ENCODE assay signal across 10 cellular contexts in genomic region chr10:103476046-103476768, GRCh38. TPM values are rescaled to one million over a fixed set of nuclear protein-coding genes. Genes with fewer than 3 reads are reported as not detected.
DNase-seq lines count a peak whose midpoint lies in the region; ATAC-seq and TF ChIP-seq lines count a peak whose summit lies in the region.
"Had no signal": no experiment of that assay in that cellular context is flagged by ENCODE, and none has a peak within 500 bp of the region (broad histone marks: within the 10 kb centered on the region; RNA-seq: fewer than 3 reads in every experiment).

No MANE protein-coding gene starts in this region.

- H3K4me3 ChIP-seq in foreskin fibroblast (ENCODE audit: low read depth in 1 of 2, low read length in 2 of 2) = no peak overlapping the region
- no peak overlapping the region for H3K4me3 ChIP-seq in CD8-positive, alpha-beta T cell (ENCODE audit: low read depth, low read length)
- H3K4me3 ChIP-seq in breast epithelium = no peak overlapping the region
- H3K4me3 ChIP-seq: body of pancreas had no signal

- TF ChIP-seq POLR2A in breast epithelium (IDR thresholded peaks at IDR 0.05) = no peak

- H3K9me3 ChIP-seq in CD8-positive, alpha-beta T cell (ENCODE audit: low read length) = no peaks in the 10 kb centered on the region
- no peaks in the 10 kb centered on the region for H3K9me3 ChIP-seq in breast epithelium
- H3K9me3 ChIP-seq: body of pancreas had no signal

- DNase-seq in CD14-positive monocyte (ENCODE audit: low spot score) (no peak), OCI-M1 (lab: John Stamatoyannopoulos, UW) (peak; percentile 57), foreskin fibroblast (no peak), RKO (ENCODE audit: low spot score) (no peak), NCI-H1105 (lab: John Stamatoyannopoulos, UW) (no peak), breast epithelium (ENCODE audit: low spot score in 2 of 2) (no peak)
- DNase-seq in CD8-positive, alpha-beta T cell = no peak
- DNase-seq: body of pancreas, SW 1271 had no signal

- H3K4me1 Mint-ChIP-seq in CD14-positive monocyte = peaks cover 26% of the 10 kb centered on the region
- peaks cover 13% of the 10 kb centered on the region for H3K4me1 Mint-ChIP-seq in CD8-positive, alpha-beta T cell (ENCODE audit: low read depth)

- CTCF ChIA-PET in CD8-positive, alpha-beta T cell (lab: Charles Lee) = interaction anchor here (1.3 to 8.7 kb wide), 4 partner anchors 9 to 59 kb away, joined by 5 to 102 read pairs (median 12); no protein-coding TSS in a partner anchor

- peak; percentile 25 for TF ChIP-seq CTCF in CD14-positive monocyte (IDR thresholded peaks at IDR 0.05)
- TF ChIP-seq CTCF in foreskin fibroblast (IDR thresholded peaks at IDR 0.05; ENCODE audit: low read depth, low read length) = peak; percentile 12
- TF ChIP-seq CTCF in CD8-positive, alpha-beta T cell (IDR thresholded peaks at IDR 0.05) = no peak
- no peak for TF ChIP-seq CTCF in breast epithelium (IDR thresholded peaks at IDR 0.05)

- H3K27me3 ChIP-seq in CD8-positive, alpha-beta T cell (ENCODE audit: insufficient read depth, low read length) = no peaks in the 10 kb centered on the region
- H3K27me3 ChIP-seq in breast epithelium = no peaks in the 10 kb centered on the region
- H3K27me3 ChIP-seq: body of pancreas had no signal

- no peak overlapping the region for H3K27ac ChIP-seq in CD8-positive, alpha-beta T cell (ENCODE audit: low read depth, low read length)
- no peak overlapping the region for H3K27ac ChIP-seq in breast epithelium
- H3K27ac ChIP-seq: body of pancreas had no signal

- peaks cover 18% of the 10 kb centered on the region for H3K4me1 ChIP-seq in CD8-positive, alpha-beta T cell (ENCODE audit: insufficient read depth, low read length)
- no peaks in the 10 kb centered on the region for H3K4me1 ChIP-seq in breast epithelium

- peaks cover 0 to 3% (median 0%) of the 10 kb centered on the region in 3 donors for H3K27me3 Mint-ChIP-seq in CD14-positive monocyte (ENCODE audit: low read depth in 3 of 3)
- no peaks in the 10 kb centered on the region for H3K27me3 Mint-ChIP-seq in CD8-positive, alpha-beta T cell (ENCODE audit: low read depth)

- POLR2A ChIA-PET in CD8-positive, alpha-beta T cell (lab: Charles Lee) = interaction anchor here (0.5 to 1.0 kb wide), 2 partner anchors 24 to 343 kb away, joined by 3 read pairs; partner anchors contain the start of gene CALHM2

- peaks cover 0 to 2% (median 0%) of the 10 kb centered on the region in 7 donors for H3K9me3 Mint-ChIP-seq in CD14-positive monocyte
- H3K9me3 Mint-ChIP-seq in CD8-positive, alpha-beta T cell = no peaks in the 10 kb centered on the region

- H3K36me3 Mint-ChIP-seq in CD14-positive monocyte = peaks cover 0 to 2% of the 10 kb centered on the region in 2 donors
- H3K36me3 Mint-ChIP-seq in CD8-positive, alpha-beta T cell = no peaks in the 10 kb centered on the region

- peak; percentile 45 for ATAC-seq in GM21447 (IDR thresholded peaks at IDR 0.05; ENCODE audit: unreplicated experiment)
- ATAC-seq in CD8-positive, alpha-beta T cell = no peak
- ATAC-seq: body of pancreas had no signal

- H3K4me3 Mint-ChIP-seq in CD14-positive monocyte = no peak overlapping the region
- no peak overlapping the region for H3K4me3 Mint-ChIP-seq in CD8-positive, alpha-beta T cell

- no peaks in the 10 kb centered on the region for H3K36me3 ChIP-seq in CD8-positive, alpha-beta T cell (ENCODE audit: insufficient read depth, low read length)
- no peaks in the 10 kb centered on the region for H3K36me3 ChIP-seq in breast epithelium

- H3K27ac Mint-ChIP-seq in CD14-positive monocyte = peak overlapping the region in 1 of 7 donors; percentile 14
- H3K27ac Mint-ChIP-seq in CD8-positive, alpha-beta T cell = no peak overlapping the region

- intact Hi-C loops in CD14-positive monocyte (cut with micrococcal nuclease) (no loop called here), breast epithelium (cut with DNase I; ENCODE audit: low total_unique reads) (no loop called here)
- intact Hi-C loops in CD8-positive, alpha-beta T cell (cut with DNase I, micrococcal nuclease) = no loop called here

RNA-seq across cellular contexts. Expression of gene CALHM3, which starts 2.8 kb away (rescaled TPM):
- polyA plus RNA-seq in CD14-positive monocyte = under 1 TPM in 1 of 2 donors, not detected in 1; 0.62 TPM
- total RNA-seq in CD8-positive, alpha-beta T cell = not detected
- total RNA-seq in breast epithelium = not detected

RNA-seq across cellular contexts. Expression of gene NEURL1, which starts 17.3 kb away (rescaled TPM):
- 1 to 10 TPM; 3.0 to 3.3 TPM for polyA plus RNA-seq in CD14-positive monocyte
- total RNA-seq in CD8-positive, alpha-beta T cell = under 1 TPM; 0.47 to 0.95 TPM
- total RNA-seq in breast epithelium = 1 to 10 TPM in 1 of 3 donors, under 1 TPM in 2; 0.16 to 1.5 (median 0.33) TPM

RNA-seq across cellular contexts. Expression of gene CALHM1, which starts 17.5 kb away (rescaled TPM):
- not detected for polyA plus RNA-seq in CD14-positive monocyte
- total RNA-seq in CD8-positive, alpha-beta T cell = not detected
- total RNA-seq in breast epithelium = not detected
- total RNA-seq: body of pancreas had no signal

RNA-seq across cellular contexts. Expression of gene CALHM2, which starts 24.0 kb away (rescaled TPM):
- polyA plus RNA-seq in CD14-positive monocyte = 10 to 100 TPM; 48.4 to 66.5 TPM
- 1 to 10 TPM; 1.6 to 1.7 TPM for total RNA-seq in CD8-positive, alpha-beta T cell
- 10 to 100 TPM; 38.9 to 98.3 (median 58.3) TPM for total RNA-seq in breast epithelium

Comparison
In these comparisons a context has a peak if more than half of its experiments do, and no peak if none do; other contexts are left out.
1. CTCF ChIP-seq: peak in CD14-positive monocyte (single experiment) and foreskin fibroblast (single experiment); none in CD8-positive, alpha-beta T cell (single experiment) and breast epithelium (0 of 3).